13 cellular contexts compared by ENCODE assay signal in the genomic region with DNA sequence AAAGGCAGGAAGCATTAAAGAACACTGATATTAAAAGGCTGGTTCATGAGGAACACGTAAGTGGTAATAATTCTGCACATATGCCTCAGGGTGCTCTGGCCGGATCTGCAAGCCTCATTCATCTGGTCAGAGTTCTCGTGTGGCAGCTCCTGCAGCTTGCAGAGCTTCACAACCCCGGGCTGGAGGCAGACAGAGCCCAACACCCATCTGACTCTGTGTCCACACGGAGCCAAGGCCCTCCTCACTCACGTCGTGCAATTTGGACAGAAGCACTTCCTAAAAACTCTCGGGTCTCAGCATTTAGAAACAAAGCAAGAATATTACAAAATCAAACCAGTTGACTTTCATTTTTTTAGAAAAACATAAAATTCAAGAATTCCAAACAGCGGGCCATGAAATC.
DNase-seq lines count a peak whose midpoint lies in the region; ATAC-seq, FAIRE-seq and TF ChIP-seq lines count a peak whose summit lies in the region.
"Had no signal": no experiment of that assay in that cellular context is flagged by ENCODE, and none has a peak within 500 bp of the region (broad histone marks: within the 10 kb centered on the region; RNA-seq: fewer than 3 reads in every experiment).

No MANE protein-coding gene starts in this region.

- TF ChIP-seq CTCF in astrocyte (IDR thresholded peaks at IDR 0.05; ENCODE audit: insufficient read depth, low read depth, low read length) = no peak
- no peak for TF ChIP-seq CTCF in heart left ventricle (IDR thresholded peaks at IDR 0.05)
- TF ChIP-seq CTCF in sigmoid colon (IDR thresholded peaks at IDR 0.05) = no peak

- H3K9me3 Mint-ChIP-seq in astrocyte (ENCODE audit: unreplicated experiment) = no peaks in the 10 kb centered on the region

- H3K27ac Mint-ChIP-seq in astrocyte (ENCODE audit: unreplicated experiment) = no peak overlapping the region

- H3K4me1 Mint-ChIP-seq in astrocyte (ENCODE audit: low read depth, unreplicated experiment) = peaks cover 14% of the 10 kb centered on the region

- no peak for TF ChIP-seq POLR2A in heart left ventricle (IDR thresholded peaks at IDR 0.05)
- TF ChIP-seq POLR2A in sigmoid colon (IDR thresholded peaks at IDR 0.05) = no peak

- no peak overlapping the region for H3K4me3 ChIP-seq in astrocyte (ENCODE audit: insufficient read depth, low read depth, low read length)
- H3K4me3 ChIP-seq in heart left ventricle = no peak overlapping the region
- H3K4me3 ChIP-seq in sigmoid colon = no peak overlapping the region

- ATAC-seq in heart left ventricle = peak; percentile 47 to 73 (median 63)
- no peak for ATAC-seq in GM19395 (IDR thresholded peaks at IDR 0.05; ENCODE audit: unreplicated experiment)
- ATAC-seq: HCT116 had no signal

- H3K27ac ChIP-seq in astrocyte (ENCODE audit: low read depth, low read length) (no peak overlapping the region), heart left ventricle (peak overlapping the region in 6 of 12 donors; percentile 39 to 72 (median 55)), sigmoid colon (peak overlapping the region in 3 of 4 donors; percentile 28 to 53 (median 44))

- in situ Hi-C loops in G401 (cut with HindIII; ENCODE audit: low sequenced_read_pairs) = no loop called here

- H3K27me3 ChIP-seq in astrocyte (ENCODE audit: insufficient read depth, low read length) (no peaks in the 10 kb centered on the region), heart left ventricle (no peaks in the 10 kb centered on the region), sigmoid colon (no peaks in the 10 kb centered on the region)

- H3K4me3 Mint-ChIP-seq in astrocyte (ENCODE audit: unreplicated experiment) = no peak overlapping the region

- H3K79me2 ChIP-seq in astrocyte (ENCODE audit: insufficient read depth, low read length) = no peaks in the 10 kb centered on the region

- H3K9me3 ChIP-seq in astrocyte (ENCODE audit: insufficient read depth, low read depth, low read length) = no peaks in the 10 kb centered on the region
- no peaks in the 10 kb centered on the region for H3K9me3 ChIP-seq in heart left ventricle
- no peaks in the 10 kb centered on the region for H3K9me3 ChIP-seq in sigmoid colon

- no peak overlapping the region for H3K4me2 ChIP-seq in astrocyte (ENCODE audit: low read length)

- peaks cover 50% of the 10 kb centered on the region for H4K20me1 ChIP-seq in astrocyte (ENCODE audit: insufficient read depth, low read length)

- 40 to 53% (median 49%) methylated on average over 9 of the region's 9 CpGs for WGBS in heart left ventricle, 4 donors
- 71 to 82% methylated on average over 9 of the region's 9 CpGs for WGBS in sigmoid colon, 2 donors

- H3K9ac ChIP-seq in astrocyte (ENCODE audit: low read length) = no peak overlapping the region

- no peaks in the 10 kb centered on the region for H3K27me3 Mint-ChIP-seq in astrocyte (ENCODE audit: low read depth, unreplicated experiment)

- DNase-seq in G401 (ENCODE audit: low spot score) (peak; percentile 70), astrocyte (ENCODE audit: low read depth) (peak; percentile 52), heart left ventricle (peak in 4 of 5 donors; percentile 58 to 79 (median 62)), sigmoid colon (peak; percentile 87), Kasumi-1 (lab: John Stamatoyannopoulos, UW) (no peak), ecto neural progenitor cell (ENCODE audit: low spot score) (no peak), germinal center (ENCODE audit: low spot score) (no peak)
- DNase-seq: Calu3, cortex of kidney, NCI-H2107 had no signal

- H3K4me1 ChIP-seq in astrocyte (ENCODE audit: insufficient read depth, low read length) (no peaks in the 10 kb centered on the region), heart left ventricle (peaks cover 0 to 53% (median 38%) of the 10 kb centered on the region in 12 donors), sigmoid colon (peaks cover 0 to 39% (median 13%) of the 10 kb centered on the region in 4 donors)

- no peak for TF ChIP-seq EP300 in sigmoid colon (IDR thresholded peaks at IDR 0.05)

- no peak overlapping the region for H2AFZ ChIP-seq in astrocyte (ENCODE audit: low read depth, low read length)

- intact Hi-C loops in heart left ventricle (cut with DNase I) = loop anchor here in 1 of 10 donors (10.0 kb wide), 1 partner anchor 58 kb away; no protein-coding TSS in a partner anchor
- intact Hi-C loops in sigmoid colon (cut with DNase I) = no loop called here

- H3K36me3 ChIP-seq in astrocyte (ENCODE audit: insufficient read depth, low read length) (no peaks in the 10 kb centered on the region), heart left ventricle (no peaks in the 10 kb centered on the region), sigmoid colon (no peaks in the 10 kb centered on the region)

- no peak for FAIRE-seq in astrocyte (lab: Jason Lieb, UNC)
- FAIRE-seq: GM18507 had no signal

- peaks cover 42% of the 10 kb centered on the region for H3K36me3 Mint-ChIP-seq in astrocyte (ENCODE audit: low read depth, unreplicated experiment)

Comparison
In these comparisons a context has a peak if more than half of its experiments do, and no peak if none do; other contexts are left out.
1. DNase-seq: peak in G401 (single experiment), astrocyte (single experiment), heart left ventricle (4 of 5) and sigmoid colon (single experiment); none in Kasumi-1 (0 of 2), ecto neural progenitor cell (single experiment) and germinal center (single experiment).